8 cellular contexts compared by ENCODE assay signal in the genomic region with DNA sequence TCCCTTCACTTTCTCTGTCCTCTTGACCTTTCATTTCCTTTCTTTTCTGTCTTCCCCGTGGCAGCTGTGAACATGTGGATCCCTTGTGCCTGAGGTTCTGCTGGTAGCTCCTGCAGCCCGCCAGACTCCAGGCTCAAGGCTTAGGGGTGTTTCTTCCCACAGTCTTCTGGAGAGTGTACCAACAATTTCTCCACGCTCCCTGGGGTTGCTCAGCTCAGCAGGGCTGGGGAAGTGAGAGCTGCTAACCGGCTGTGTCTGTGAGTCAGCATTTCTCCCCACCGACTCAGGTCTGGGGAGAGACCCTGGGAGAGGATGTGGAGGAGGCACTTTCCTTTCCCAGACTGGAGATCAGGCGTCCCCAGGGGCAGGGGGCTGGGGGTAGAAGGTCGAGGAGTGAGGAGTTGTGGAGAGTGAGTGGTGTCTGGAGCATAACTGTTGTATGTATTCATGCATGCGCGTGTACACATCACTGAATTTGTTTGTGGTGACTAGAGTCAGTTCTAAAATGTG.
A peak's percentile ranks its signal among the peaks of the same experiment; 100 is the strongest.
DNase-seq lines count a peak whose midpoint lies in the region; ATAC-seq and TF ChIP-seq lines count a peak whose summit lies in the region.

No MANE protein-coding gene starts in this region.

- peaks cover 1% of the 10 kb centered on the region for H3K36me3 Mint-ChIP-seq in activated T-cell treated with anti-CD3 and anti-CD28 coated beads, Interleukin-2, amount 50 U/mL, for 4 hours (ENCODE audit: insufficient read depth)
- no peaks in the 10 kb centered on the region for H3K36me3 Mint-ChIP-seq in memory B cell
- H3K36me3 Mint-ChIP-seq in activated CD8-positive, alpha-beta memory T cell treated with anti-CD3 and anti-CD28 coated beads, Interleukin-2, amount 10 ng/mL, durations not matched to agents 7 days and 5 days, result peaks cover 13% of the 10 kb centered on the region

- peaks cover 10% of the 10 kb centered on the region; the same call in 1 of the 2 replicates for H3K9me3 ChIP-seq in OCI-LY3 (ENCODE audit: insufficient read depth, low read length)

- H3K27me3 ChIP-seq in OCI-LY3 (ENCODE audit: low read depth, low read length), result no peaks in the 10 kb centered on the region

- no peaks in the 10 kb centered on the region for H3K27me3 Mint-ChIP-seq in activated T-cell treated with anti-CD3 and anti-CD28 coated beads, Interleukin-2, amount 50 U/mL, for 4 hours (ENCODE audit: low read depth)
- H3K27me3 Mint-ChIP-seq in memory B cell, result no peaks in the 10 kb centered on the region
- H3K27me3 Mint-ChIP-seq in activated CD8-positive, alpha-beta memory T cell treated with anti-CD3 and anti-CD28 coated beads, Interleukin-2, amount 10 ng/mL, durations not matched to agents 7 days and 5 days, result peaks cover 21% of the 10 kb centered on the region

- ATAC-seq in activated T-cell treated with anti-CD3 and anti-CD28 coated beads, Interleukin-2, amount 50 U/mL, for 4 hours, result peak; percentile 32 to 46
- ATAC-seq in memory B cell (ENCODE audit: low read depth), result peak; percentile 69
- no peak for ATAC-seq in activated CD8-positive, alpha-beta memory T cell treated with anti-CD3 and anti-CD28 coated beads, Interleukin-2, amount 10 ng/mL, durations not matched to agents 7 days and 5 days
- ATAC-seq in GM21447 (IDR thresholded peaks at IDR 0.05; ENCODE audit: unreplicated experiment), result no peak

- peaks cover 18% of the 10 kb centered on the region for H3K4me1 ChIP-seq in OCI-LY3 (ENCODE audit: low read length)

- peaks cover 8% of the 10 kb centered on the region for H3K4me1 Mint-ChIP-seq in activated T-cell treated with anti-CD3 and anti-CD28 coated beads, Interleukin-2, amount 50 U/mL, for 4 hours (ENCODE audit: low read depth)
- peaks cover 4% of the 10 kb centered on the region for H3K4me1 Mint-ChIP-seq in memory B cell
- peaks cover 3% of the 10 kb centered on the region for H3K4me1 Mint-ChIP-seq in activated CD8-positive, alpha-beta memory T cell treated with anti-CD3 and anti-CD28 coated beads, Interleukin-2, amount 10 ng/mL, durations not matched to agents 7 days and 5 days

- peak overlapping the region; percentile 65 for H2AFZ ChIP-seq in OCI-LY3 (ENCODE audit: low read depth, low read length)

- no peak for DNase-seq in activated T-cell treated with anti-CD3 and anti-CD28 coated beads, Interleukin-2, amount 50 U/mL, for 4 hours
- no peak for DNase-seq in activated T-cell treated with anti-CD3 and anti-CD28 coated beads for 4 hours
- peak; percentile 71 for DNase-seq in ecto neural progenitor cell (ENCODE audit: low spot score)
- no peak for DNase-seq in memory B cell (ENCODE audit: low spot score in 2 of 2)
- DNase-seq in NCI-H510A (lab: John Stamatoyannopoulos, UW), result no peak
- no peak for DNase-seq in activated CD8-positive, alpha-beta memory T cell treated with anti-CD3 and anti-CD28 coated beads, Interleukin-2, amount 10 ng/mL, durations not matched to agents 7 days and 5 days

- H3K4me3 ChIP-seq in OCI-LY3 (ENCODE audit: low read length), result peak overlapping the region; percentile 75

- H3K27ac ChIP-seq in OCI-LY3 (ENCODE audit: low read length), result peak overlapping the region; percentile 31; the same call in 1 of the 2 replicates

- no peak for TF ChIP-seq CTCF in OCI-LY3 (IDR thresholded peaks at IDR 0.05; ENCODE audit: low read depth, low read length)

- CTCF ChIA-PET in activated CD8-positive, alpha-beta memory T cell treated with anti-CD3 and anti-CD28 coated beads, Interleukin-2, amount 10 ng/mL, durations not matched to agents 7 days and 5 days (lab: Charles Lee), result interaction anchor here (0.7 kb wide), 1 partner anchor 497 kb away, joined by 3 read pairs; no protein-coding TSS in a partner anchor

- H3K9me3 Mint-ChIP-seq in activated T-cell treated with anti-CD3 and anti-CD28 coated beads, Interleukin-2, amount 50 U/mL, for 4 hours, result peaks cover 10% of the 10 kb centered on the region
- H3K9me3 Mint-ChIP-seq in memory B cell, result no peaks in the 10 kb centered on the region
- peaks cover 9% of the 10 kb centered on the region for H3K9me3 Mint-ChIP-seq in activated CD8-positive, alpha-beta memory T cell treated with anti-CD3 and anti-CD28 coated beads, Interleukin-2, amount 10 ng/mL, durations not matched to agents 7 days and 5 days (ENCODE audit: low read depth)

- peaks cover 15% of the 10 kb centered on the region for H3K36me3 ChIP-seq in OCI-LY3 (replicated peaks; ENCODE audit: low read depth, low read length)

- H3K79me2 ChIP-seq in OCI-LY3 (ENCODE audit: low read length), result no peaks in the 10 kb centered on the region

- H3K4me2 ChIP-seq in OCI-LY3 (ENCODE audit: low read length), result peak overlapping the region; percentile 89

- no peaks in the 10 kb centered on the region for H4K20me1 ChIP-seq in OCI-LY3 (ENCODE audit: insufficient read depth, low read length)

- peak overlapping the region; percentile 60 for H3K9ac ChIP-seq in OCI-LY3 (ENCODE audit: low read length)

- H3K27ac Mint-ChIP-seq in memory B cell, result peak overlapping the region; percentile 21
- no peak overlapping the region for H3K27ac Mint-ChIP-seq in activated CD8-positive, alpha-beta memory T cell treated with anti-CD3 and anti-CD28 coated beads, Interleukin-2, amount 10 ng/mL, durations not matched to agents 7 days and 5 days

- H3K4me3 Mint-ChIP-seq in activated T-cell treated with anti-CD3 and anti-CD28 coated beads, Interleukin-2, amount 50 U/mL, for 4 hours, result no peak overlapping the region
- H3K4me3 Mint-ChIP-seq in memory B cell, result peak overlapping the region; percentile 78
- H3K4me3 Mint-ChIP-seq in activated CD8-positive, alpha-beta memory T cell treated with anti-CD3 and anti-CD28 coated beads, Interleukin-2, amount 10 ng/mL, durations not matched to agents 7 days and 5 days, result no peak overlapping the region

Comparison
In these comparisons a context has a peak if more than half of its experiments do, and no peak if none do; other contexts are left out.
1. ATAC-seq: peak in activated T-cell treated with anti-CD3 and anti-CD28 coated beads, Interleukin-2, amount 50 U/mL, for 4 hours (2 of 2) and memory B cell (single experiment); none in activated CD8-positive, alpha-beta memory T cell treated with anti-CD3 and anti-CD28 coated beads, Interleukin-2, amount 10 ng/mL, durations not matched to agents 7 days and 5 days (single experiment) and GM21447 (single experiment).